26 cellular contexts compared by ENCODE assay signal in the genomic region with DNA sequence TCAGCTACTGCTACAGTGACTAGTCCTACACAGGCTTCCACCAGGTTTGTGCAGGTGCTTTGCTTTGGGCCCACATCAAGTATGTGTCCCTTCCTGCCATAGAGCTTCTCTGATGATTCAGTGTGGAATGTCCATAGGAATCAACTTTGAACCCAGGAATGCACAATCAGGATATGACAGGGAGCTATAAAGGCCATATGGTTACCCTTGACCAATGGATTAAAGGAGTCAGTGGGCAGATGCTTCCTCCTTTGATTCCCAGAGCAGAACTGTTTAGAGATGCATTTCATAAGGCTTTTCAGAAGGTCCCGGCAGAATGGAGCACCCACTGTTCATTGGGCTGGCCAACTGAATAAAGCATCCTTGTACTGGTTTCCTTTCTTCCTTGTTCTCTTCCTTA.
DNase-seq lines count a peak whose midpoint lies in the region; FAIRE-seq and TF ChIP-seq lines count a peak whose summit lies in the region.
"Had no signal": no experiment of that assay in that cellular context is flagged by ENCODE, and none has a peak within 500 bp of the region (broad histone marks: within the 10 kb centered on the region; RNA-seq: fewer than 3 reads in every experiment).

No MANE protein-coding gene starts in this region.

- no peak overlapping the region for H3K27ac ChIP-seq in breast epithelium
- H3K27ac ChIP-seq: KMS-11, PC-9, RWPE1 had no signal

- FAIRE-seq in bronchial epithelial cell (lab: Jason Lieb, UNC), result peak; percentile 75
- FAIRE-seq in RCC 7860 (lab: Jason Lieb, UNC), result no peak
- FAIRE-seq: GM12891, GM18507, GM19239, H1, HTR-8/SVneo had no signal

- no peak for TF ChIP-seq POLR2A in breast epithelium (IDR thresholded peaks at IDR 0.05)

- H3K4me1 ChIP-seq in breast epithelium, result no peaks in the 10 kb centered on the region

- H3K9me3 ChIP-seq in breast epithelium, result peaks cover 0 to 6% of the 10 kb centered on the region in 2 donors
- H3K9me3 ChIP-seq: SK-N-SH had no signal

- no peak for TF ChIP-seq CTCF in bronchial epithelial cell (IDR thresholded peaks at IDR 0.05; ENCODE audit: insufficient read depth, low read length, severe bottlenecking)
- no peak for TF ChIP-seq CTCF in breast epithelium (IDR thresholded peaks at IDR 0.05)

- H3K36me3 ChIP-seq in bronchial epithelial cell (ENCODE audit: control insufficient read depth, insufficient read depth, low read length) (no peaks in the 10 kb centered on the region), breast epithelium (no peaks in the 10 kb centered on the region)

- DNase-seq in HT1080 (ENCODE audit: low read depth) (peak; percentile 16), bronchial epithelial cell (ENCODE audit: low read depth) (no peak), glomerular endothelial cell (ENCODE audit: extremely low read depth, low read depth, low spot score) (peak; percentile 63), pons (ENCODE audit: low spot score) (peak; percentile 23), breast epithelium (ENCODE audit: low spot score in 2 of 2) (no peak), RCC 7860 (ENCODE audit: low spot score) (no peak), NCI-H2171 (lab: John Stamatoyannopoulos, UW) (no peak)
- DNase-seq in activated T-cell treated with anti-CD3 and anti-CD28 coated beads, Interleukin-2, amount 50 U/mL, for 1 hour, result no peak
- DNase-seq: CD4-positive, CD25-positive, alpha-beta regulatory T cell; COR-L47; DMS79; IMR-90; NCI-H1092 treated with DMSO at 0.1 percent for 48 hours; NCI-H2029 treated with DMSO at 0.1 percent for 48 hours; NCI-H446 treated with DMSO at 0.1 percent for 48 hours; NCI-H526 treated with DMSO at 0.1 percent for 48 hours; PC-9; SHP77 treated with DMSO at 0.1 percent for 48 hours had no signal

- no peak overlapping the region for H3K4me3 ChIP-seq in bronchial epithelial cell (ENCODE audit: low read depth, low read length)
- H3K4me3 ChIP-seq in breast epithelium, result no peak overlapping the region
- H3K4me3 ChIP-seq: PC-9 had no signal

- intact Hi-C loops in breast epithelium (cut with DNase I; ENCODE audit: low total_unique reads), result no loop called here

- H3K27me3 ChIP-seq in bronchial epithelial cell (ENCODE audit: control insufficient read depth, insufficient read depth, low read length) (no peaks in the 10 kb centered on the region), breast epithelium (no peaks in the 10 kb centered on the region)

Comparison
In these comparisons a context has a peak if more than half of its experiments do, and no peak if none do; other contexts are left out.
1. DNase-seq: peak in HT1080 (single experiment), glomerular endothelial cell (single experiment) and pons (single experiment); none in bronchial epithelial cell (single experiment), breast epithelium (0 of 2), RCC 7860 (single experiment), NCI-H2171 (single experiment) and activated T-cell treated with anti-CD3 and anti-CD28 coated beads, Interleukin-2, amount 50 U/mL, for 1 hour (single experiment).